17 cellular contexts compared by ENCODE assay signal in genomic region chr3:73719877-73720276, GRCh38.
DNase-seq lines count a peak whose midpoint lies in the region; ATAC-seq and TF ChIP-seq lines count a peak whose summit lies in the region.
"Had no signal": no experiment of that assay in that cellular context is flagged by ENCODE, and none has a peak within 500 bp of the region (broad histone marks: within the 10 kb centered on the region; RNA-seq: fewer than 3 reads in every experiment).

No MANE protein-coding gene starts in this region.

- intact Hi-C loops in right cardiac atrium (cut with DNase I) = no loop called here
- intact Hi-C loops in heart left ventricle (cut with DNase I) = no loop called here
- intact Hi-C loops in prostate gland (cut with DNase I) = loop anchor here (5.0 kb wide), 1 partner anchor 93 kb away; no protein-coding TSS in a partner anchor

- H3K4me2 ChIP-seq in Karpas-422 (ENCODE audit: low read depth, low read length, poor library complexity, severe bottlenecking) = no peak overlapping the region

- no peaks in the 10 kb centered on the region for H3K79me2 ChIP-seq in Karpas-422 (ENCODE audit: low read length)

- no peak for TF ChIP-seq POLR2A in heart left ventricle (IDR thresholded peaks at IDR 0.05)
- TF ChIP-seq POLR2A in prostate gland (IDR thresholded peaks at IDR 0.05) = no peak

- H3K4me3 ChIP-seq in right cardiac atrium (ENCODE audit: low read length) (no peak overlapping the region), heart left ventricle (no peak overlapping the region), fibroblast of the aortic adventitia (ENCODE audit: low read depth, low read length) (peak overlapping the region; percentile 29), prostate gland (no peak overlapping the region), Karpas-422 (ENCODE audit: low read length) (no peak overlapping the region)
- H3K4me3 ChIP-seq: cardiac muscle cell, SJCRH30, thyroid gland had no signal

- no peaks in the 10 kb centered on the region for H3K36me3 Mint-ChIP-seq in naive thymus-derived CD8-positive, alpha-beta T cell

- peaks cover 3% of the 10 kb centered on the region for H3K4me1 ChIP-seq in right cardiac atrium (ENCODE audit: control insufficient read depth, insufficient read depth, low read length)
- peaks cover 0 to 8% (median 0%) of the 10 kb centered on the region in 12 donors for H3K4me1 ChIP-seq in heart left ventricle
- H3K4me1 ChIP-seq in prostate gland (replicated peaks) = peaks cover 13% of the 10 kb centered on the region
- no peaks in the 10 kb centered on the region for H3K4me1 ChIP-seq in Karpas-422 (ENCODE audit: low read length)
- H3K4me1 ChIP-seq: thyroid gland had no signal

- POLR2A ChIA-PET in naive thymus-derived CD8-positive, alpha-beta T cell (lab: Charles Lee) = no interaction called here

- no peaks in the 10 kb centered on the region for H3K4me1 Mint-ChIP-seq in naive thymus-derived CD8-positive, alpha-beta T cell
- H3K4me1 Mint-ChIP-seq: activated B cell treated with CpG ODN at 0.5 μM for 24 hours had no signal

- peak overlapping the region in 1 of 10 donors; percentile 32 for H3K27ac Mint-ChIP-seq in naive thymus-derived CD8-positive, alpha-beta T cell
- H3K27ac Mint-ChIP-seq: activated B cell treated with CpG ODN at 0.5 μM for 24 hours; activated T-cell treated with anti-CD3 and anti-CD28 coated beads, Interleukin-2, amount 50 U/mL, for 72 hours had no signal

- no peak for TF ChIP-seq CTCF in heart left ventricle (IDR thresholded peaks at IDR 0.05)
- TF ChIP-seq CTCF in fibroblast of the aortic adventitia (IDR thresholded peaks at IDR 0.05; ENCODE audit: insufficient read depth, low read length) = no peak
- TF ChIP-seq CTCF in prostate gland (IDR thresholded peaks at IDR 0.05) = no peak

- H4K20me1 ChIP-seq in Karpas-422 (ENCODE audit: insufficient read depth, low read depth, low read length) = no peaks in the 10 kb centered on the region

- H3K27me3 ChIP-seq in right cardiac atrium (ENCODE audit: control insufficient read depth, insufficient read depth) = no peaks in the 10 kb centered on the region
- H3K27me3 ChIP-seq in heart left ventricle = no peaks in the 10 kb centered on the region
- H3K27me3 ChIP-seq in prostate gland (replicated peaks; ENCODE audit: insufficient read depth) = no peaks in the 10 kb centered on the region
- H3K27me3 ChIP-seq in Karpas-422 (ENCODE audit: low read length) = no peaks in the 10 kb centered on the region
- H3K27me3 ChIP-seq: cardiac muscle cell, SJCRH30, thyroid gland had no signal

- no peak overlapping the region for H2AFZ ChIP-seq in Karpas-422 (ENCODE audit: low read length)

- H3K4me3 Mint-ChIP-seq in naive thymus-derived CD8-positive, alpha-beta T cell = no peak overlapping the region
- H3K4me3 Mint-ChIP-seq: activated B cell treated with CpG ODN at 0.5 μM for 24 hours; activated T-cell treated with anti-CD3 and anti-CD28 coated beads, Interleukin-2, amount 50 U/mL, for 72 hours had no signal

- H3K9ac ChIP-seq in Karpas-422 (ENCODE audit: low read length) = no peak overlapping the region

- no peaks in the 10 kb centered on the region for H3K9me2 ChIP-seq in Karpas-422 (replicated peaks; ENCODE audit: insufficient read depth, low read length)

- ATAC-seq in right cardiac atrium (no peak), heart left ventricle (no peak), GM21447 (IDR thresholded peaks at IDR 0.05; ENCODE audit: unreplicated experiment) (no peak), HG02759 (IDR thresholded peaks at IDR 0.05; ENCODE audit: unreplicated experiment) (no peak)
- ATAC-seq in naive thymus-derived CD8-positive, alpha-beta T cell = no peak
- ATAC-seq: activated T-cell treated with anti-CD3 and anti-CD28 coated beads, Interleukin-2, amount 50 U/mL, for 72 hours had no signal

- peak in 2 of 3 donors; percentile 14 to 67 for DNase-seq in right cardiac atrium
- no peak for DNase-seq in heart left ventricle
- DNase-seq in fibroblast of the aortic adventitia (ENCODE audit: low read depth) = peak; percentile 70
- peak; percentile 33 for DNase-seq in prostate gland (ENCODE audit: low spot score)
- no peak for DNase-seq in Karpas-422
- DNase-seq in naive thymus-derived CD8-positive, alpha-beta T cell = no peak
- DNase-seq: ACHN; activated B cell treated with CpG ODN at 0.5 μM for 24 hours; activated T-cell treated with anti-CD3 and anti-CD28 coated beads, Interleukin-2, amount 50 U/mL, for 72 hours; DMS 273 treated with DMSO at 0.1 percent for 48 hours; GOT3; posterior cingulate gyrus; SJCRH30; thyroid gland had no signal

- H3K27ac ChIP-seq in right cardiac atrium (ENCODE audit: low read length) = no peak overlapping the region
- H3K27ac ChIP-seq in heart left ventricle = peak overlapping the region in 2 of 12 donors; percentile 44 to 78
- peak overlapping the region; percentile 83 to 84 for H3K27ac ChIP-seq in prostate gland
- no peak overlapping the region for H3K27ac ChIP-seq in Karpas-422 (ENCODE audit: low read length)
- H3K27ac ChIP-seq: cardiac muscle cell, SJCRH30, thyroid gland had no signal

- H3K9me3 Mint-ChIP-seq in naive thymus-derived CD8-positive, alpha-beta T cell = peaks cover 0 to 10% (median 4%) of the 10 kb centered on the region in 9 donors
- H3K9me3 Mint-ChIP-seq: activated T-cell treated with anti-CD3 and anti-CD28 coated beads, Interleukin-2, amount 50 U/mL, for 72 hours had no signal

- H3K9me3 ChIP-seq in right cardiac atrium (ENCODE audit: control insufficient read depth, low read length) (no peaks in the 10 kb centered on the region), heart left ventricle (peaks cover 0 to 11% (median 0%) of the 10 kb centered on the region in 12 donors), prostate gland (no peaks in the 10 kb centered on the region), Karpas-422 (ENCODE audit: low read length) (no peaks in the 10 kb centered on the region)
- H3K9me3 ChIP-seq: SJCRH30, thyroid gland had no signal

- H3K36me3 ChIP-seq in heart left ventricle (no peaks in the 10 kb centered on the region), prostate gland (no peaks in the 10 kb centered on the region), Karpas-422 (ENCODE audit: insufficient read depth, low read length) (no peaks in the 10 kb centered on the region)
- H3K36me3 ChIP-seq: cardiac muscle cell, SJCRH30, thyroid gland had no signal

- WGBS in right cardiac atrium = 43% methylated on average over 6 of the region's 6 CpGs
- WGBS in heart left ventricle, 4 donors = 52 to 64% (median 54%) methylated on average over 6 of the region's 6 CpGs
- 10% methylated on average over 6 of the region's 6 CpGs for WGBS in prostate gland

- peaks cover 0 to 8% (median 0%) of the 10 kb centered on the region in 5 donors for H3K27me3 Mint-ChIP-seq in naive thymus-derived CD8-positive, alpha-beta T cell
- H3K27me3 Mint-ChIP-seq: activated B cell treated with CpG ODN at 0.5 μM for 24 hours had no signal

Comparison
In these comparisons a context has a peak if more than half of its experiments do, and no peak if none do; other contexts are left out.
1. DNase-seq: peak in right cardiac atrium (2 of 3), fibroblast of the aortic adventitia (single experiment) and prostate gland (single experiment); none in heart left ventricle (0 of 5), Karpas-422 (single experiment) and naive thymus-derived CD8-positive, alpha-beta T cell (0 of 10).
2. H3K27ac ChIP-seq: peak in prostate gland (2 of 2); none in right cardiac atrium (single experiment) and Karpas-422 (single experiment).